Comparison of ENCODE assay signal across 12 cellular contexts in the genomic region with DNA sequence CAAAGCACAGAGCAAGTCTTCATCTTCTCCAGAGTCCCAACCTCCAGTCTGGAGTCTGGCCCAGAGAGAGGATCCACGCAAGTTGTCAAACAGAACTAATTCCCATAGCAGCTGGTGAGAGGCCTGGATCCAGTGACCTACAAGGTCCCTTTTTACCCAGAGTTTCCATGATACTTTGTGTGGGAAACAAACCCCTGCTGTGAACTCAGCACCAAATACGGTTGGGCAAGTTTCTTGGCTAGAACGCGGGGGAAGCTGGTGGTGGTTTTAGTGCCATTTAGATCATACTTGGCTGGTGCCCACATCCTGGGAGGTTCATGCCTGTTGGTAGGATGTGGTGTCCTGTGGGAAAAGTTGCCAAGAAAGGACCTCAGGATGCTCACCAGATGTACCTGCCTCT. TPM values are rescaled to one million over a fixed set of nuclear protein-coding genes. Genes with fewer than 3 reads are reported as not detected.
DNase-seq lines count a peak whose midpoint lies in the region; ATAC-seq and TF ChIP-seq lines count a peak whose summit lies in the region.
"Had no signal": no experiment of that assay in that cellular context is flagged by ENCODE, and none has a peak within 500 bp of the region (broad histone marks: within the 10 kb centered on the region; RNA-seq: fewer than 3 reads in every experiment).

No MANE protein-coding gene starts in this region.

- peaks cover 40% of the 10 kb centered on the region for H3K79me2 ChIP-seq in PC-3 (ENCODE audit: low read length)

- no peak overlapping the region for H3K4me2 ChIP-seq in PC-3 (ENCODE audit: low read length)
- peak overlapping the region; percentile 11 for H3K4me2 ChIP-seq in skeletal muscle satellite cell (ENCODE audit: low read length)

- H3F3A ChIP-seq in PC-3 (ENCODE audit: low read length, unreplicated experiment), result peaks cover 12% of the 10 kb centered on the region

- no peaks in the 10 kb centered on the region for H3K9me3 ChIP-seq in PC-3 (ENCODE audit: low read length)
- no peaks in the 10 kb centered on the region for H3K9me3 ChIP-seq in skeletal muscle satellite cell (replicated peaks; ENCODE audit: low read length)
- no peaks in the 10 kb centered on the region for H3K9me3 ChIP-seq in prostate gland
- H3K9me3 ChIP-seq: heart right ventricle had no signal

- H3K4me3 ChIP-seq in PC-3 (ENCODE audit: low read length) (no peak overlapping the region), fibroblast of mammary gland (ENCODE audit: control insufficient read depth, low read depth, low read length) (no peak overlapping the region), skeletal muscle satellite cell (ENCODE audit: low read length) (no peak overlapping the region), prostate gland (no peak overlapping the region)
- H3K4me3 ChIP-seq: heart right ventricle had no signal

- H2AFZ ChIP-seq in PC-3 (ENCODE audit: low read length), result no peak overlapping the region

- no peaks in the 10 kb centered on the region for H3K36me3 Mint-ChIP-seq in activated T-cell treated with anti-CD3 and anti-CD28 coated beads, Interleukin-2, amount 50 U/mL, for 4 hours (ENCODE audit: insufficient read depth)

- DNase-seq in EL, result peak; percentile 75
- peak; percentile 98 for DNase-seq in PC-3
- peak; percentile 82 for DNase-seq in fibroblast of mammary gland (ENCODE audit: low read depth)
- DNase-seq in activated T-cell treated with anti-CD3 and anti-CD28 coated beads, Interleukin-2, amount 50 U/mL, for 4 hours, result no peak
- no peak for DNase-seq in prostate gland (ENCODE audit: low spot score)
- no peak for DNase-seq in activated CD8-positive, alpha-beta memory T cell treated with anti-CD3 and anti-CD28 coated beads, Interleukin-2, amount 50 U/mL, for 4 hours
- DNase-seq: central memory CD4-positive, alpha-beta T cell; DMS79 treated with DMSO at 0.1 percent for 48 hours; heart right ventricle; NCI-H82 had no signal

- H3K36me3 ChIP-seq in PC-3 (ENCODE audit: low read depth, low read length), result peaks cover 14% of the 10 kb centered on the region
- H3K36me3 ChIP-seq in skeletal muscle satellite cell (ENCODE audit: insufficient read depth, low read length), result no peaks in the 10 kb centered on the region
- no peaks in the 10 kb centered on the region for H3K36me3 ChIP-seq in prostate gland
- H3K36me3 ChIP-seq: heart right ventricle had no signal

- intact Hi-C loops in PC-3 (cut with micrococcal nuclease), result no loop called here
- intact Hi-C loops in prostate gland (cut with DNase I), result no loop called here

- H3K27ac ChIP-seq in PC-3 (ENCODE audit: low read length) (peak overlapping the region; percentile 100), prostate gland (no peak overlapping the region)

- ATAC-seq in PC-3 (peak; percentile 39), HG03135 (IDR thresholded peaks at IDR 0.05; ENCODE audit: unreplicated experiment) (no peak)
- no peak for ATAC-seq in activated T-cell treated with anti-CD3 and anti-CD28 coated beads, Interleukin-2, amount 50 U/mL, for 4 hours

- BruUV-seq in PC-3 (replicated peaks; lab: Mats Ljungman, UMichigan), result no TSS peak

- no peak for TF ChIP-seq POLR2A in prostate gland (IDR thresholded peaks at IDR 0.05)

- H4K20me1 ChIP-seq in PC-3 (ENCODE audit: low read length), result no peaks in the 10 kb centered on the region

- no peaks in the 10 kb centered on the region for H3K9me2 ChIP-seq in PC-3 (replicated peaks; ENCODE audit: low read length)

- no peaks in the 10 kb centered on the region for H3K27me3 ChIP-seq in PC-3 (ENCODE audit: low read length)
- no peaks in the 10 kb centered on the region for H3K27me3 ChIP-seq in skeletal muscle satellite cell (ENCODE audit: control insufficient read depth, insufficient read depth, low read length)
- H3K27me3 ChIP-seq in prostate gland (replicated peaks; ENCODE audit: insufficient read depth), result no peaks in the 10 kb centered on the region
- H3K27me3 ChIP-seq: heart right ventricle had no signal

- peaks cover under 1% of the 10 kb centered on the region for H3K27me3 Mint-ChIP-seq in activated T-cell treated with anti-CD3 and anti-CD28 coated beads, Interleukin-2, amount 50 U/mL, for 4 hours (ENCODE audit: low read depth)

- 57% methylated on average over 4 of the region's 4 CpGs for WGBS in prostate gland

- H3K9me3 Mint-ChIP-seq in activated T-cell treated with anti-CD3 and anti-CD28 coated beads, Interleukin-2, amount 50 U/mL, for 4 hours, result no peaks in the 10 kb centered on the region

- no peak for TF ChIP-seq CTCF in PC-3 (conservative IDR thresholded peaks at IDR 0.05; ENCODE audit: low read depth, low read length)
- no peak for TF ChIP-seq CTCF in fibroblast of mammary gland (conservative IDR thresholded peaks at IDR 0.05; ENCODE audit: control insufficient read depth, insufficient read depth, low read depth, low read length)
- no peak for TF ChIP-seq CTCF in prostate gland (IDR thresholded peaks at IDR 0.05)

- no peaks in the 10 kb centered on the region for H3K4me1 Mint-ChIP-seq in activated T-cell treated with anti-CD3 and anti-CD28 coated beads, Interleukin-2, amount 50 U/mL, for 4 hours (ENCODE audit: low read depth)

- peaks cover 70% of the 10 kb centered on the region for H3K4me1 ChIP-seq in PC-3 (ENCODE audit: insufficient read depth, low read length)
- peaks cover 47% of the 10 kb centered on the region for H3K4me1 ChIP-seq in skeletal muscle satellite cell (ENCODE audit: control insufficient read depth, insufficient read depth, low read length)
- H3K4me1 ChIP-seq in prostate gland (replicated peaks), result no peaks in the 10 kb centered on the region

- no peak overlapping the region for H3K4me3 Mint-ChIP-seq in activated T-cell treated with anti-CD3 and anti-CD28 coated beads, Interleukin-2, amount 50 U/mL, for 4 hours

- POLR2A ChIA-PET in PC-3 (lab: Charles Lee; ENCODE audit: unreplicated experiment), result interaction anchor here (0.6 to 1.1 kb wide), 3 partner anchors 16 to 65 kb away, joined by 3 to 5 read pairs (median 3); a partner anchor contains a TSS

- H3K9ac ChIP-seq in PC-3 (ENCODE audit: low read length), result peak overlapping the region; percentile 91
- peak overlapping the region; percentile 61 for H3K9ac ChIP-seq in skeletal muscle satellite cell (ENCODE audit: low read depth, low read length)

- CTCF ChIA-PET in PC-3 (lab: Charles Lee), result interaction anchor here (0.5 to 0.9 kb wide), 3 partner anchors 18 to 115 kb away, joined by 3 to 6 read pairs (median 4); no protein-coding TSS in a partner anchor

RNA-seq across cellular contexts. Expression of a gene that starts 18.1 kb away (rescaled TPM):
- total RNA-seq in PC-3 (2014; rRNA removed) (5.3 and 6.9 TPM in 2 replicates), prostate gland (1 to 10 TPM; 1.6 to 2.9 TPM)
- 0.76 and 1.3 TPM in 2 replicates for total RNA-seq in skeletal muscle satellite cell (2012; rRNA removed)
- total RNA-seq in activated T-cell treated with anti-CD3 and anti-CD28 coated beads, Interleukin-2, amount 50 U/mL, for 4 hours, result not detected

Comparison
In these comparisons a context has a peak if more than half of its experiments do, and no peak if none do; other contexts are left out.
1. DNase-seq: peak in EL (single experiment), PC-3 (single experiment) and fibroblast of mammary gland (single experiment); none in activated T-cell treated with anti-CD3 and anti-CD28 coated beads, Interleukin-2, amount 50 U/mL, for 4 hours (single experiment), prostate gland (single experiment) and activated CD8-positive, alpha-beta memory T cell treated with anti-CD3 and anti-CD28 coated beads, Interleukin-2, amount 50 U/mL, for 4 hours (single experiment).